13 cellular contexts compared by ENCODE assay signal in genomic region chr15:89150762-89151305, GRCh38.
DNase-seq lines count a peak whose midpoint lies in the region; ATAC-seq and TF ChIP-seq lines count a peak whose summit lies in the region.
"Had no signal": no experiment of that assay in that cellular context is flagged by ENCODE, and none has a peak within 500 bp of the region (broad histone marks: within the 10 kb centered on the region; RNA-seq: fewer than 3 reads in every experiment).

No MANE protein-coding gene starts in this region.

- POLR2A ChIA-PET in HEK293T (lab: Yijun Ruan, JAX): interaction anchor here (0.9 to 1.4 kb wide), 2 partner anchors 11 to 62 kb away, joined by 5 to 7 read pairs; partner anchors contain the start of gene ABHD2

- ATAC-seq in heart left ventricle (no peak), lower lobe of right lung (peak; percentile 94 to 96), HG03469 (IDR thresholded peaks at IDR 0.05; ENCODE audit: unreplicated experiment) (no peak)
- ATAC-seq: HCT116 had no signal

- CTCF ChIA-PET in HEK293T (lab: Yijun Ruan, JAX): interaction anchor here (0.6 to 1.7 kb wide), 2 partner anchors 57 to 344 kb away, joined by 3 to 5 read pairs; no protein-coding TSS in a partner anchor

- DNase-seq in right atrium auricular region (ENCODE audit: low spot score) (no peak), heart left ventricle (no peak), NOMO-1 treated with DMSO at 0.1 percent for 48 hours (lab: John Stamatoyannopoulos, UW; ENCODE audit: unreplicated experiment) (peak; percentile 83), lower lobe of right lung (no peak), Ammon's horn (ENCODE audit: low spot score) (no peak), HEK293T (ENCODE audit: extremely low spot score) (no peak), NCI-H1694 treated with DMSO at 0.1 percent for 48 hours (lab: John Stamatoyannopoulos, UW) (no peak)
- DNase-seq: activated CD4-positive, alpha-beta T cell treated with anti-CD3 and anti-CD28 coated beads, Interleukin-2, amount 50 U/mL, for 1 hour; activated naive CD8-positive, alpha-beta T cell treated with anti-CD3 and anti-CD28 coated beads, Interleukin-2, amount 10 ng/mL, durations not matched to agents 7 days and 5 days; testis had no signal

- H3K9me3 ChIP-seq in right atrium auricular region: no peaks in the 10 kb centered on the region
- H3K9me3 ChIP-seq in heart left ventricle: no peaks in the 10 kb centered on the region
- H3K9me3 ChIP-seq in lower lobe of right lung: no peaks in the 10 kb centered on the region
- H3K9me3 ChIP-seq: testis had no signal

- peak overlapping the region; percentile 66 to 70 for H3K27ac ChIP-seq in right atrium auricular region
- peak overlapping the region in 4 of 12 donors; percentile 1 to 44 (median 20) for H3K27ac ChIP-seq in heart left ventricle
- H3K27ac ChIP-seq in lower lobe of right lung: peak overlapping the region; percentile 70
- H3K27ac ChIP-seq: neural progenitor cell, testis had no signal

- no peaks in the 10 kb centered on the region for H3K27me3 ChIP-seq in right atrium auricular region
- no peaks in the 10 kb centered on the region for H3K27me3 ChIP-seq in heart left ventricle
- H3K27me3 ChIP-seq in lower lobe of right lung (ENCODE audit: low read depth): no peaks in the 10 kb centered on the region
- H3K27me3 ChIP-seq: neural progenitor cell, testis had no signal

- H3K4me3 ChIP-seq in right atrium auricular region (no peak overlapping the region), heart left ventricle (no peak overlapping the region), lower lobe of right lung (no peak overlapping the region)
- H3K4me3 ChIP-seq: neural progenitor cell, testis had no signal

- H3K4me1 ChIP-seq in right atrium auricular region: peaks cover 0 to 29% of the 10 kb centered on the region in 2 donors
- H3K4me1 ChIP-seq in heart left ventricle: peaks cover 0 to 55% (median 22%) of the 10 kb centered on the region in 12 donors
- H3K4me1 ChIP-seq in lower lobe of right lung: peaks cover 21% of the 10 kb centered on the region
- H3K4me1 ChIP-seq: neural progenitor cell, testis had no signal

- TF ChIP-seq CTCF in right atrium auricular region (IDR thresholded peaks at IDR 0.05) (no peak), heart left ventricle (IDR thresholded peaks at IDR 0.05) (no peak), lower lobe of right lung (IDR thresholded peaks at IDR 0.05) (no peak)

- TF ChIP-seq POLR2A in heart left ventricle (IDR thresholded peaks at IDR 0.05): no peak

- H3K36me3 ChIP-seq in right atrium auricular region: peaks cover 41% of the 10 kb centered on the region
- peaks cover 0 to 52% (median 42%) of the 10 kb centered on the region in 9 donors for H3K36me3 ChIP-seq in heart left ventricle
- peaks cover 44% of the 10 kb centered on the region for H3K36me3 ChIP-seq in lower lobe of right lung
- H3K36me3 ChIP-seq: neural progenitor cell had no signal

- WGBS in heart left ventricle, 4 donors: 83 to 89% (median 87%) methylated on average over 8 of the region's 8 CpGs

- intact Hi-C loops in heart left ventricle (cut with DNase I): loop anchor here in 1 of 10 donors (10.0 kb wide), 1 partner anchor 46 kb away; no protein-coding TSS in a partner anchor
- intact Hi-C loops in lower lobe of right lung (cut with DNase I): no loop called here

TF ChIP-seq in HEK293T, 16 proteins besides CTCF, POLR2A, EP300 and RAD21:
- TF ChIP-seq TARDBP (IDR thresholded peaks at IDR 0.05) (no peak), FOXA1 (IDR thresholded peaks at IDR 0.05) (no peak), FOXK2 (IDR thresholded peaks at IDR 0.05) (no peak), ELF4 (IDR thresholded peaks at IDR 0.05) (no peak), SP1 (IDR thresholded peaks at IDR 0.05) (no peak), SUZ12 (IDR thresholded peaks at IDR 0.05) (no peak), PKNOX1 (IDR thresholded peaks at IDR 0.05) (no peak), FOXM1 (IDR thresholded peaks at IDR 0.05; ENCODE audit: borderline replicate concordance) (no peak), NFRKB (IDR thresholded peaks at IDR 0.05) (no peak), L3MBTL2 (conservative IDR thresholded peaks at IDR 0.05) (no peak), ARNT (IDR thresholded peaks at IDR 0.05) (no peak), HDGF (IDR thresholded peaks at IDR 0.05; ENCODE audit: borderline replicate concordance) (no peak), LEF1 (IDR thresholded peaks at IDR 0.05; ENCODE audit: borderline replicate concordance) (no peak), CTBP1 (IDR thresholded peaks at IDR 0.05; ENCODE audit: borderline replicate concordance) (no peak), BHLHE40 (IDR thresholded peaks at IDR 0.05; ENCODE audit: borderline replicate concordance) (no peak), ZNF384 (IDR thresholded peaks at IDR 0.05) (no peak)
TF ChIP-seq in HEK293T: peak in this region for 0.

Comparison
In these comparisons a context has a peak if more than half of its experiments do, and no peak if none do; other contexts are left out.
1. ATAC-seq: peak in lower lobe of right lung (2 of 2); none in heart left ventricle (0 of 4) and HG03469 (single experiment).